Comparison of ENCODE assay signal across 1 cellular context in genomic region chr12:32435921-32436710, GRCh38.
TF ChIP-seq lines count a peak whose summit lies in the region.

No MANE protein-coding gene starts in this region.

TF ChIP-seq in IMR-90, 13 proteins besides CTCF, POLR2A, EP300 and RAD21:
- TF ChIP-seq BHLHE40 (IDR thresholded peaks at IDR 0.05; ENCODE audit: low read depth, low read length) (peak; percentile 42; the same call in 1 of the 2 replicates), FOS (IDR thresholded peaks at IDR 0.05; ENCODE audit: low read depth, low read length) (no peak)
TF ChIP-seq in IMR-90: peak in this region for 1.
